7 cellular contexts compared by ENCODE assay signal in the genomic region with DNA sequence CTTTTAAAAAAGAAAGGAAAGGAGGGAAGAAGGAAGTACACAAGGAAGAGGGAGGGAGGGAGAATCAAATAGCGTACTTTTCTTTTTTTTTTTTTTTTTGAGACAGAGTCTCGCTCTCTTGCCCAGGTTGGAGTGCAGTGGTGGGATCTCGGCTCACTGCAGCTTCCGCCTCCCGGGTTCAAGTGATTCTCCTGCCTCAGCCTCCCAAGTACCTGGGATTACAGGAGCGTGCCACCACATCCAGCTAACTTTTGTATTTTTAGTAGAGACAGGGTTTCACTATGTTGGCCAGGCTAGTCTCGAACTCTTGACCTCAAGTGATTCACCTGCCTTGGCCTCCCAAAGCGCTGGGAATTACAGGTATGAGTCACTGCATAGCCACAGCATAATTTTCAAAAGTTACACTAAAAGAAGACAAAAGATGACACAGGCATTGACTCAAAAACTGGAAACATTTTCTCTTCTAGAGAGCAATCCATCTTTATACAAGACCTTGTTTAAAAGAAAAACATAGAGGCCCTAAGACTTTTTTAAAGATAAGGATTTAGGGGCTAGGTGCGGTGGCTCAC.
DNase-seq lines count a peak whose midpoint lies in the region; TF ChIP-seq lines count a peak whose summit lies in the region.
"Not testable (repeated sequence)": the region's sequence is repeated elsewhere in the genome, so short reads cannot be mapped to it uniquely, and the experiment has no call there.

No MANE protein-coding gene starts in this region.

- peaks cover 32% of the 10 kb centered on the region for H3K4me1 ChIP-seq in OCI-LY7 (ENCODE audit: insufficient read depth, low read length, poor library complexity, severe bottlenecking)
- not testable (repeated sequence) for H3K4me1 ChIP-seq in muscle layer of duodenum (ENCODE audit: control insufficient read depth in 1 of 2, insufficient read depth in 2 of 2, low read length in 2 of 2)

- peaks cover 22% of the 10 kb centered on the region for H3K4me1 Mint-ChIP-seq in activated CD4-positive, alpha-beta memory T cell treated with anti-CD3 and anti-CD28 coated beads for 36 hours (ENCODE audit: low read depth)

- not testable (repeated sequence) for H4K20me1 ChIP-seq in OCI-LY7 (ENCODE audit: insufficient read depth, low read length)

- H3K4me3 ChIP-seq in GM06990 (replicated peaks; ENCODE audit: low read depth, low read length) (peak overlapping the region; percentile 46), OCI-LY7 (ENCODE audit: low read depth, low read length, poor library complexity, severe bottlenecking) (peak overlapping the region; percentile 56), muscle layer of duodenum (ENCODE audit: low read depth in 1 of 2, low read length in 2 of 2) (peak overlapping the region in 1 of 2 donors; percentile 37)
- H3K4me3 ChIP-seq in fibroblast of mammary gland (ENCODE audit: control insufficient read depth, low read depth, low read length): not testable (repeated sequence)

- not testable (repeated sequence) for H3K9me3 ChIP-seq in OCI-LY7 (ENCODE audit: low read length); muscle layer of duodenum (ENCODE audit: control insufficient read depth in 1 of 2, low read length in 2 of 2)

- intact Hi-C loops in OCI-LY7 (cut with micrococcal nuclease; ENCODE audit: unreplicated experiment): loop anchor here (1.0 to 5.0 kb wide), 3 partner anchors 37 to 168 kb away; no protein-coding TSS in a partner anchor
- intact Hi-C loops in activated CD4-positive, alpha-beta memory T cell treated with anti-CD3 and anti-CD28 coated beads for 36 hours (cut with micrococcal nuclease): loop anchor here (1.0 to 10.0 kb wide), 4 partner anchors 117 to 494 kb away; partner anchors contain the start of gene N4BP2

- POLR2A ChIA-PET in OCI-LY7 (lab: Charles Lee): interaction anchor here (0.7 kb wide), 1 partner anchor 11 kb away, joined by 3 read pairs; no protein-coding TSS in a partner anchor
- POLR2A ChIA-PET in activated CD4-positive, alpha-beta memory T cell treated with anti-CD3 and anti-CD28 coated beads for 36 hours (lab: Charles Lee): not testable (repeated sequence)

- not testable (repeated sequence) for H3K9me3 Mint-ChIP-seq in activated CD4-positive, alpha-beta memory T cell treated with anti-CD3 and anti-CD28 coated beads for 36 hours

- TF ChIP-seq CTCF in GM06990 (IDR thresholded peaks at IDR 0.05; ENCODE audit: insufficient read depth, low read length, poor library complexity, severe bottlenecking); OCI-LY7 (conservative IDR thresholded peaks at IDR 0.05; ENCODE audit: low read length); fibroblast of mammary gland (conservative IDR thresholded peaks at IDR 0.05; ENCODE audit: control insufficient read depth, insufficient read depth, low read depth, low read length): not testable (repeated sequence)

- H3K27ac ChIP-seq in OCI-LY7 (ENCODE audit: low read depth, low read length, poor library complexity, severe bottlenecking) (peak overlapping the region; percentile 39), muscle layer of duodenum (ENCODE audit: low read length) (peak overlapping the region; percentile 86)

- not testable (repeated sequence) for H3K79me2 ChIP-seq in OCI-LY7 (ENCODE audit: insufficient read depth, low read depth, low read length)

- H3K36me3 Mint-ChIP-seq in activated CD4-positive, alpha-beta memory T cell treated with anti-CD3 and anti-CD28 coated beads for 36 hours: not testable (repeated sequence)

- peak overlapping the region; percentile 69 for H3K4me2 ChIP-seq in OCI-LY7 (ENCODE audit: low read length)

- not testable (repeated sequence) for BruUV-seq in OCI-LY7 (replicated peaks; lab: Mats Ljungman, UMichigan)

- DNase-seq in GM06990 (ENCODE audit: extremely low read depth, insufficient read length) (peak; percentile 55), astrocyte of the hippocampus (ENCODE audit: low read depth, low spot score) (peak; percentile 48), fibroblast of mammary gland (ENCODE audit: low read depth) (peak; percentile 73)
- DNase-seq in OCI-LY7 (ENCODE audit: low spot score): not testable (repeated sequence)
- peak; percentile 64 for DNase-seq in activated CD4-positive, alpha-beta memory T cell treated with anti-CD3 and anti-CD28 coated beads for 36 hours
- DNase-seq in stimulated activated CD4-positive, alpha-beta T cell treated with anti-CD3 and anti-CD28 coated beads, Interleukin-4, amount 100 ng/mL, for 1 hour: peak; percentile 5

- not testable (repeated sequence) for H3K27me3 ChIP-seq in GM06990 (replicated peaks; ENCODE audit: control insufficient read depth, insufficient read depth, low read length); muscle layer of duodenum (ENCODE audit: low read depth, low read length)

- H3K9me2 ChIP-seq in OCI-LY7 (ENCODE audit: insufficient read depth, low read length): not testable (repeated sequence)

- not testable (repeated sequence) for H3K27ac Mint-ChIP-seq in activated CD4-positive, alpha-beta memory T cell treated with anti-CD3 and anti-CD28 coated beads for 36 hours

- not testable (repeated sequence) for H3K36me3 ChIP-seq in GM06990 (ENCODE audit: control insufficient read depth, insufficient read depth, low read length); OCI-LY7 (ENCODE audit: insufficient read depth, low read length); muscle layer of duodenum (ENCODE audit: control insufficient read depth in 1 of 2, insufficient read depth in 2 of 2, low read length in 2 of 2)

- peak overlapping the region; percentile 87 for H2AFZ ChIP-seq in OCI-LY7 (ENCODE audit: low read length)

- H3K4me3 Mint-ChIP-seq in activated CD4-positive, alpha-beta memory T cell treated with anti-CD3 and anti-CD28 coated beads for 36 hours: peak overlapping the region; percentile 49

- H3K27me3 Mint-ChIP-seq in activated CD4-positive, alpha-beta memory T cell treated with anti-CD3 and anti-CD28 coated beads for 36 hours: not testable (repeated sequence)

- CTCF ChIA-PET in OCI-LY7 (lab: Charles Lee; ENCODE audit: unreplicated experiment); activated CD4-positive, alpha-beta memory T cell treated with anti-CD3 and anti-CD28 coated beads for 36 hours (lab: Charles Lee): not testable (repeated sequence)
